Comparison of ENCODE assay signal across 8 cellular contexts in genomic region chr3:4980229-4981159, GRCh38. TPM values are rescaled to one million over a fixed set of nuclear protein-coding genes. Genes with fewer than 3 reads are reported as not detected.
DNase-seq lines count a peak whose midpoint lies in the region; ATAC-seq and TF ChIP-seq lines count a peak whose summit lies in the region.

No MANE protein-coding gene starts in this region.

- peak overlapping the region; percentile 91 for H3K27ac ChIP-seq in layer of hippocampus (ENCODE audit: low read depth, low read length)

- no peaks in the 10 kb centered on the region for H3K27me3 Mint-ChIP-seq in chondrocyte (ENCODE audit: low read depth)

- peak overlapping the region; percentile 98 for H3K4me3 Mint-ChIP-seq in chondrocyte (ENCODE audit: unreplicated experiment)

- H3K36me3 Mint-ChIP-seq in chondrocyte (ENCODE audit: low read depth) = peaks cover 32% of the 10 kb centered on the region

- DNase-seq in Daoy (ENCODE audit: low read depth) (peak; percentile 93), NCI-H510A (lab: John Stamatoyannopoulos, UW) (peak; percentile 41), chondrocyte (ENCODE audit: low spot score) (peak; percentile 95), NCI-H146 treated with DMSO at 0.1 percent for 48 hours (lab: John Stamatoyannopoulos, UW; ENCODE audit: unreplicated experiment) (no peak)
- DNase-seq in activated CD4-positive, alpha-beta T cell treated with anti-CD3 and anti-CD28 coated beads for 4 hours = peak; percentile 88 to 92
- DNase-seq in stimulated activated CD4-positive, alpha-beta T cell treated with anti-CD3 and anti-CD28 coated beads, Interleukin-1b, Interleukin-23, amount 100 ng/mL, for 1 hour (ENCODE audit: low read depth in 2 of 2) = peak; percentile 79 to 88

- no peaks in the 10 kb centered on the region for H3K9me3 Mint-ChIP-seq in chondrocyte (ENCODE audit: low read depth)

- TF ChIP-seq CTCF in chondrocyte (IDR thresholded peaks at IDR 0.05) = peak; percentile 93

- H3K4me1 Mint-ChIP-seq in chondrocyte (ENCODE audit: low read depth) = peaks cover 62% of the 10 kb centered on the region

- peak overlapping the region; percentile 96 for H3K27ac Mint-ChIP-seq in chondrocyte (ENCODE audit: unreplicated experiment)

- ATAC-seq in HG02759 (IDR thresholded peaks at IDR 0.05; ENCODE audit: unreplicated experiment) = peak; percentile 20

- H3K27me3 ChIP-seq in layer of hippocampus (ENCODE audit: control insufficient read depth, insufficient read depth, low read length) = no peaks in the 10 kb centered on the region

RNA-seq across cellular contexts. Expression of gene BHLHE40, which starts 1.3 kb away (rescaled TPM):
- total RNA-seq in Daoy (2014; rRNA removed; shearing (Covaris generic)) = 5.3 and 11.1 TPM in 2 replicates
- 53.8 to 75.5 TPM (median 66.4 TPM) in 3 replicates for total RNA-seq in chondrocyte
